8 cellular contexts compared by ENCODE assay signal in the genomic region with DNA sequence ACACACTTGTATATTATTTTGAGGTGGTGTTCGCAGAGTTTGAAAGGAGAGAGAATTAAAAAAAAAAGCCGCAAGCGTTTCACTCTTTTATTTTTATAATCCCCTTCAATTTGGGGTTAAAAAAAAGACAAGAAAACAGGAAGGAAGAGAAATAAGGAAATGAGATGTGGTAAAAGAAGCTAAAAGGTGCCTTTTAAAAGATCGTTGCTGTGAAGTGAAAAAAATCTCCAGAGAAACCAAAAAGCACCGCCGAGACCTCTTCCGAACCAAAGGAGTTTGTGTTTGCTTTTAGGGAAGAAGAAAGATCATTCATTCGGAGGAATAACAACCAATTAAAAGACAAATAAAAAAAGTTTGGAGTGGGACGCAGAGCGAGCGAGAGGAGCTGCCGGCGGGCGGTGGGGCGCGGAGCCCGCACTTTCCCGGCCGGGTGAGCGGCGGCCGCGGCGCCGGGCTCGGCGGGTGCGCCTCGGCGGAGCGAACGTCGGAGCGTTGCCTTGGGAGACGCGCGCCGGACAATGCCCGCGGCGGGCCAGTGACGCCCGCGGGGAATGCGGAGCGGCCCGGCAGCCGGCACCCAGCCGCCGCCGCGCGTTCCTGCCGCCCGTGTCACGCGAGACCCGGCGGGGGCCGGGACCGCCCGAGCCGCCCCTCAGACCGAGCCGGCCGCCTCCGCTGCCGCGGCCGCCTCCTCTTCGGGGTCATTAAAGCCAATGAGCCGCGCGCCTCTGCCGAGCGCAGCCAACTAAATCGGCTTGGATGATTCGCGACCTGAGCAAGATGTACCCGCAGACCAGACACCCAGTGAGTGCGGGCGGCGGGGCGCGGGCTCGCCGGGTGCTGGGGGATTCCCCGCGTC. TPM values are rescaled to one million over a fixed set of nuclear protein-coding genes. Genes with fewer than 3 reads are reported as not detected.
A peak's percentile ranks its signal among the peaks of the same experiment; 100 is the strongest.
DNase-seq lines count a peak whose midpoint lies in the region; ATAC-seq, FAIRE-seq and TF ChIP-seq lines count a peak whose summit lies in the region.

No MANE protein-coding gene starts in this region.

- peak overlapping the region; percentile 35 for H3K27ac Mint-ChIP-seq in activated naive CD4-positive, alpha-beta T cell treated with anti-CD3 and anti-CD28 coated beads, Interleukin-2, amount 50 U/mL, for 24 hours

- DNase-seq in A549 (ENCODE audit: low read depth in 1 of 2, low spot score in 1 of 2) (peak; percentile 15 to 33), GM12891 (ENCODE audit: insufficient read length, low spot score) (peak; percentile 11), NCI-H69 (lab: John Stamatoyannopoulos, UW) (peak; percentile 85), cardiac muscle cell (ENCODE audit: low read depth in 1 of 2, low spot score in 1 of 2) (peak; percentile 64 to 86), omental fat pad (ENCODE audit: low spot score) (no peak), cortex of kidney (lab: John Stamatoyannopoulos, UW) (no peak)

- peak overlapping the region; percentile 82 for H3K4me2 ChIP-seq in A549

- WGBS in A549 (ENCODE audit: missing lambda C conversion rate): under 1% methylated on average over 38 of the region's 89 CpGs

- H3K4me3 Mint-ChIP-seq in activated naive CD4-positive, alpha-beta T cell treated with anti-CD3 and anti-CD28 coated beads, Interleukin-2, amount 50 U/mL, for 24 hours: peak overlapping the region; percentile 74

- POLR2A ChIA-PET in A549 (lab: Yijun Ruan, JAX): interaction anchor here (0.5 to 1.6 kb wide), 26 partner anchors 11 to 1275 kb away, joined by 3 to 14 read pairs (median 4); a partner anchor contains a TSS

- peak in 1 of 2 experiments; percentile 41; a peak in 4 of 6 replicates for ATAC-seq in A549
- ATAC-seq in omental fat pad (ENCODE audit: low FRiP score): peak; percentile 10
- ATAC-seq in GM19467 (IDR thresholded peaks at IDR 0.05; ENCODE audit: unreplicated experiment): no peak

- peaks cover 43% of the 10 kb centered on the region for H3K4me1 Mint-ChIP-seq in activated naive CD4-positive, alpha-beta T cell treated with anti-CD3 and anti-CD28 coated beads, Interleukin-2, amount 50 U/mL, for 24 hours

- H3K4me3 ChIP-seq in A549: peak overlapping the region; percentile 94
- peak overlapping the region; percentile 94 for H3K4me3 ChIP-seq in cardiac muscle cell

- TF ChIP-seq POLR2A in A549 (IDR thresholded peaks at IDR 0.05; ENCODE audit: low read length) (no peak), GM12891 (IDR thresholded peaks at IDR 0.05; ENCODE audit: low read depth, low read length) (no peak)

- TF ChIP-seq CTCF in A549 (IDR thresholded peaks at IDR 0.05) (no peak), cardiac muscle cell (IDR thresholded peaks at IDR 0.05; ENCODE audit: low read depth, low read length) (no peak), omental fat pad (IDR thresholded peaks at IDR 0.05) (no peak)

- FAIRE-seq in A549 (lab: Jason Lieb, UNC) (no peak), GM12891 (lab: Jason Lieb, UNC) (no peak)

- CTCF ChIA-PET in A549 (lab: Yijun Ruan, JAX): interaction anchor here (1.1 to 1.5 kb wide), 3 partner anchors 99 to 706 kb away, joined by 3 to 4 read pairs (median 3); no protein-coding TSS in a partner anchor

- H3K9me3 ChIP-seq in A549 (no peaks in the 10 kb centered on the region), cardiac muscle cell (ENCODE audit: low read depth) (no peaks in the 10 kb centered on the region)

- H3K27ac ChIP-seq in A549: peak overlapping the region; percentile 81 to 92
- H3K27ac ChIP-seq in cardiac muscle cell: peak overlapping the region; percentile 94

- peaks cover 5% of the 10 kb centered on the region for H3K27me3 Mint-ChIP-seq in activated naive CD4-positive, alpha-beta T cell treated with anti-CD3 and anti-CD28 coated beads, Interleukin-2, amount 50 U/mL, for 24 hours

- no peaks in the 10 kb centered on the region for H3K9me3 Mint-ChIP-seq in activated naive CD4-positive, alpha-beta T cell treated with anti-CD3 and anti-CD28 coated beads, Interleukin-2, amount 50 U/mL, for 24 hours

- TF ChIP-seq RAD21 in A549 (conservative IDR thresholded peaks at IDR 0.05 in 1 of 2, IDR thresholded peaks at IDR 0.05 in 1 of 2): no peak

- peaks cover 2% of the 10 kb centered on the region for H3K36me3 Mint-ChIP-seq in activated naive CD4-positive, alpha-beta T cell treated with anti-CD3 and anti-CD28 coated beads, Interleukin-2, amount 50 U/mL, for 24 hours

- H3K27me3 ChIP-seq in cardiac muscle cell: peaks cover 9% of the 10 kb centered on the region

- H3K36me3 ChIP-seq in cardiac muscle cell: no peaks in the 10 kb centered on the region

- H3K4me1 ChIP-seq in A549: peaks cover 8% of the 10 kb centered on the region; the same call in 2 of the 3 replicates
- no peaks in the 10 kb centered on the region for H3K4me1 ChIP-seq in cardiac muscle cell (ENCODE audit: low read depth)

- no peak for TF ChIP-seq EP300 in A549 (IDR thresholded peaks at IDR 0.05)

TF ChIP-seq in A549, 52 proteins besides CTCF, POLR2A, EP300 and RAD21:
- TF ChIP-seq JUN (IDR thresholded peaks at IDR 0.05): 0 out of 5 replicates have a peak, but pooled peaks of 1 of the 2 experiments have one; percentile 3
- TF ChIP-seq, protein P1, sequence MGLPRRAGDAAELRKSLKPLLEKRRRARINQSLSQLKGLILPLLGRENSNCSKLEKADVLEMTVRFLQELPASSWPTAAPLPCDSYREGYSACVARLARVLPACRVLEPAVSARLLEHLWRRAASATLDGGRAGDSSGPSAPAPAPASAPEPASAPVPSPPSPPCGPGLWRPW (IDR thresholded peaks at IDR 0.05): no peak
- no peak for TF ChIP-seq ZSCAN20 (CRISPR knock-in tag; IDR thresholded peaks at IDR 0.05)
- TF ChIP-seq TP53 (CRISPR knock-in tag; IDR thresholded peaks at IDR 0.05): peak; percentile 75; the same call in 1 of the 2 replicates

TF ChIP-seq in GM12891, 5 proteins besides CTCF, POLR2A, EP300 and RAD21:
- no peak for TF ChIP-seq POLR2AphosphoS5 (IDR thresholded peaks at IDR 0.05; ENCODE audit: low read depth, low read length)
- no peak for TF ChIP-seq POU2F2 (IDR thresholded peaks at IDR 0.05; ENCODE audit: low read depth, low read length)
- TF ChIP-seq TAF1 (IDR thresholded peaks at IDR 0.05; ENCODE audit: low read depth, low read length): no peak
- TF ChIP-seq SPI1 (IDR thresholded peaks at IDR 0.05; ENCODE audit: low read depth, low read length): no peak
- TF ChIP-seq PAX5 (IDR thresholded peaks at IDR 0.05; ENCODE audit: insufficient read depth, low read length, severe bottlenecking): no peak
TF ChIP-seq in GM12891: peak in this region for 0.

RNA-seq across cellular contexts. Expression of a gene that starts 0.5 kb away (rescaled TPM):
- polyA plus RNA-seq in A549 (2011; rRNA removed): 18.3 and 23.1 TPM in 2 replicates
- polyA plus RNA-seq in A549 (2012; cell fraction: cytosol; rRNA removed): 17.4 and 19.6 TPM in 2 replicates
- polyA plus RNA-seq in A549 (2012; cell fraction: nucleus; rRNA removed): 29.3 and 31.3 TPM in 2 replicates
- 14.3 to 16.7 TPM (median 16.1 TPM) in 3 replicates for polyA plus RNA-seq in A549 (2017; fragmentation: RNase III; extraction: RNeasy Plus Mini Kit Qiagen cat#74134 plus additional on column Dnase treatment)
- polyA minus RNA-seq in A549 (2011; rRNA and poly(A)+ RNA removed): 41.0 and 41.8 TPM in 2 replicates
- polyA plus RNA-seq in GM12891 (2012; ENCODE audit: low read depth, missing spikeins): 1.6 TPM
- total RNA-seq in cardiac muscle cell: 11.2 and 11.9 TPM in 2 replicates
- polyA plus RNA-seq in cardiac muscle cell: 9.1 and 15.4 TPM in 2 replicates
- 10 to 100 TPM; 30.1 to 32.9 (median 30.7) TPM for total RNA-seq in omental fat pad

Comparison
In these comparisons a context has a peak if more than half of its experiments do, and no peak if none do; other contexts are left out.
1. DNase-seq: peak in A549 (2 of 2), GM12891 (single experiment), NCI-H69 (single experiment) and cardiac muscle cell (2 of 2); none in omental fat pad (single experiment) and cortex of kidney (single experiment).